ENCODE assay signal across 1 cellular context in genomic region chr7:35003679-35004278, GRCh38.
TF ChIP-seq lines count a peak whose summit lies in the region.

No MANE protein-coding gene starts in this region.

TF ChIP-seq in HEK293, 187 proteins besides CTCF, POLR2A, EP300 and RAD21 (continued from another document):
- TF ChIP-seq PBX3 (CRISPR knock-in tag; IDR thresholded peaks at IDR 0.05) = no peak
- peak; percentile 23; the same call in 1 of the 2 replicates for TF ChIP-seq OSR2 (tag by site-specific recombination; IDR thresholded peaks at IDR 0.05)
- peak; percentile 54; the same call in 1 of the 2 replicates for TF ChIP-seq PATZ1 (tag by site-specific recombination; IDR thresholded peaks at IDR 0.05)
- peak; percentile 46; the same call in 1 of the 2 replicates for TF ChIP-seq TRIM28 (IDR thresholded peaks at IDR 0.05; ENCODE audit: borderline replicate concordance, low read length)
TF ChIP-seq in HEK293: peak in this region for 23.
